In genomic region chr1:29124366-29125236, GRCh38 we compare ENCODE assay signal across 1 cellular context.
TF ChIP-seq lines count a peak whose summit lies in the region.

No MANE protein-coding gene starts in this region.

TF ChIP-seq in K562, 482 proteins besides CTCF, POLR2A, EP300 and RAD21 (continued from another document and continues in another):
- no peak for TF ChIP-seq RBM34 (IDR thresholded peaks at IDR 0.05; ENCODE audit: borderline replicate concordance, insufficient read depth, low read length)
- no peak for TF ChIP-seq PREB (CRISPR knock-in tag; IDR thresholded peaks at IDR 0.05)
- TF ChIP-seq ARID4B (CRISPR knock-in tag; IDR thresholded peaks at IDR 0.05), result no peak
- peak; percentile 92 for TF ChIP-seq VEZF1 (CRISPR knock-in tag; IDR thresholded peaks at IDR 0.05)
- no peak for TF ChIP-seq SUPT5H (IDR thresholded peaks at IDR 0.05)
- TF ChIP-seq MTF1 (CRISPR knock-in tag; IDR thresholded peaks at IDR 0.05; ENCODE audit: borderline replicate concordance), result no peak
- TF ChIP-seq SMAD3 (CRISPR knock-in tag; conservative IDR thresholded peaks at IDR 0.05), result no peak
- no peak for TF ChIP-seq ZNF395 (CRISPR knock-in tag; IDR thresholded peaks at IDR 0.05)
- no peak for TF ChIP-seq MYNN (IDR thresholded peaks at IDR 0.05)
- TF ChIP-seq MYNN (CRISPR knock-in tag; IDR thresholded peaks at IDR 0.05), result no peak
- TF ChIP-seq MXI1 (IDR thresholded peaks at IDR 0.05; ENCODE audit: low read depth, low read length), result no peak
- TF ChIP-seq ELK3 (CRISPR knock-in tag; IDR thresholded peaks at IDR 0.05), result no peak
- TF ChIP-seq CEBPZ (IDR thresholded peaks at IDR 0.05; ENCODE audit: borderline replicate concordance, low read depth, low read length), result no peak
- no peak for TF ChIP-seq ZNF311 (CRISPR knock-in tag; IDR thresholded peaks at IDR 0.05)
- no peak for TF ChIP-seq CREB1 (IDR thresholded peaks at IDR 0.05)
- TF ChIP-seq CREB1 (CRISPR knock-in tag; IDR thresholded peaks at IDR 0.05), result peak; percentile 60
- no peak for TF ChIP-seq FOXK2 (conservative IDR thresholded peaks at IDR 0.05 in 1 of 2, IDR thresholded peaks at IDR 0.05 in 1 of 2; ENCODE audit: low read depth in 2 of 2)
- no peak for TF ChIP-seq CHD2 (IDR thresholded peaks at IDR 0.05; ENCODE audit: low read depth, low read length)
- no peak for TF ChIP-seq GTF2A2 (tag; IDR thresholded peaks at IDR 0.05)
- TF ChIP-seq ZNF740 (CRISPR knock-in tag; IDR thresholded peaks at IDR 0.05), result peak; percentile 42; the same call in 1 of the 2 replicates
- peak in 1 of 2 experiments; percentile 69; a peak in 2 of 4 replicates for TF ChIP-seq ZNF740 (tag; IDR thresholded peaks at IDR 0.05)
- TF ChIP-seq SIRT6 (IDR thresholded peaks at IDR 0.05; ENCODE audit: low read depth, low read length), result no peak
- peak; percentile 93 for TF ChIP-seq MGA (IDR thresholded peaks at IDR 0.05)
- no peak for TF ChIP-seq NFIC (IDR thresholded peaks at IDR 0.05)
- TF ChIP-seq U2AF1 (optimal IDR thresholded peaks at IDR 0.05; ENCODE audit: low read depth, low read length), result peak; percentile 55
- TF ChIP-seq PYGO2 (tag; IDR thresholded peaks at IDR 0.05), result no peak
- no peak for TF ChIP-seq TSC22D4 (tag; IDR thresholded peaks at IDR 0.05)
- no peak; the same call in 1 of the 2 replicates for TF ChIP-seq TFAP4 (CRISPR knock-in tag; IDR thresholded peaks at IDR 0.05; ENCODE audit: borderline replicate concordance)
